ENCODE assay signal across 1 cellular context in the genomic region with DNA sequence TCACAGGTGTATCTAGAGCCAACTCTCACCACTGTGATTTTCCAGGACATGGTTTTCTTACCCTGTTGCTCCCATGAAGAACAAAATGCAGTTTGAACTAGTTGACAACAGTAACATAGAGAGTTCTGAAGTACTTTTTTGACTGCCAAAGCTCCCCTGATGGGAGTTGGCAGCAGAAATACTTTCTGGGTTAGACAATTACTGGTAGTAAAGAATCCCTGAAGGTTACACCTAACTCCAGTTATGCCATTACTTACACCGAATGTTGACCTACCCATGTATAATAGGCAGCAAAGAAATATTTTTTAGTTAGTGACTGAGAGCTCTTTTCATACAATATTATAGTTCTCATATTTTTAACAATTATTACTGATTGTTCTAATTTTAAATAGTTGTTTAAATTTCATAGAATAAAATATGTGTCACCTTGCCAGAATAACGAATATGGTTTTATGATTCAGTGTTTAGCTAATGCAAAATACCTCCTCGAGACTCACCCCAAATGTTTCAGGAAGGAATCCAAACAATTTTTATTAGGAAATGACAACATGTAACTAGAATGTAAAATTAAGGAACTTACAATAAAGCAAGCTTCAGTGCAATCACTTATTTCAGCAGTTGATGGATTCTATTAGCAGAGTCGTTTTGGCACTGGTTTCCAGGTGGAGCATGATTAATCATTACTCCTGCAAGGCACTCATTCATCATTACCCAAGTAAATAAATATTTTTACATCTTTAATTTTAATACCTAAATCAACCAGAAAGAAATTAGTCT.
TF ChIP-seq lines count a peak whose summit lies in the region.

No MANE protein-coding gene starts in this region.

TF ChIP-seq in endothelial cell of umbilical vein, 7 proteins besides CTCF, POLR2A, EP300 and RAD21 (continued from another document):
- TF ChIP-seq GATA2 (IDR thresholded peaks at IDR 0.05; ENCODE audit: insufficient read depth, insufficient read length, low read depth, low read length) (no peak), MAX (IDR thresholded peaks at IDR 0.05; ENCODE audit: insufficient read depth, insufficient read length) (no peak), POLR2AphosphoS5 (IDR thresholded peaks at IDR 0.05; ENCODE audit: insufficient read depth, low read depth, low read length) (no peak), FOS (IDR thresholded peaks at IDR 0.05; ENCODE audit: borderline replicate concordance, insufficient read depth, low read length) (no peak), JUN (IDR thresholded peaks at IDR 0.05; ENCODE audit: borderline replicate concordance, insufficient read depth, insufficient read length, low read depth) (no peak), MYC (IDR thresholded peaks at IDR 0.05; ENCODE audit: low read depth, low read length) (no peak)
